32 cellular contexts compared by ENCODE assay signal in genomic region chr5:121745407-121745806, GRCh38.
"Had no signal": no experiment of that assay in that cellular context is flagged by ENCODE, and none has a peak within 500 bp of the region (broad histone marks: within the 10 kb centered on the region; RNA-seq: fewer than 3 reads in every experiment).

No MANE protein-coding gene starts in this region.

- H3K4me3 ChIP-seq: ovary, psoas muscle, right lobe of liver, sigmoid colon, spleen, suprapubic skin, testis, tibial artery, transverse colon, upper lobe of left lung, vagina had no signal

- H3K4me1 Mint-ChIP-seq: naive thymus-derived CD8-positive, alpha-beta T cell; neural crest cell; stimulated activated memory B cell treated with anti-CD40 and anti-IgM and Interleukin-4, amounts not matched to agents 10 μg/mL and 1 μg/mL and 100 μg/mL, for 72 hours; stimulated activated naive CD8-positive, alpha-beta T cell treated with anti-CD3 and anti-CD28 coated beads, Interleukin-15, amount 100 ng/mL, for 72 hours had no signal

- H3K4me1 ChIP-seq: parathyroid adenoma, psoas muscle, right lobe of liver, sigmoid colon, spleen, suprapubic skin, testis, tibial artery, transverse colon, upper lobe of left lung, vagina had no signal

- H3K4me3 Mint-ChIP-seq: naive thymus-derived CD8-positive, alpha-beta T cell; natural killer cell treated with Interleukin-12 subunit alpha and Interleukin-12 subunit beta and Interleukin-15 and Interleukin-18, amount 100 ng/mL, for 72 hours; nephron progenitor cell; neural crest cell; stimulated activated memory B cell treated with anti-CD40 and anti-IgM and Interleukin-4, amounts not matched to agents 10 μg/mL and 1 μg/mL and 100 μg/mL, for 72 hours; stimulated activated naive CD8-positive, alpha-beta T cell treated with anti-CD3 and anti-CD28 coated beads, Interleukin-15, amount 100 ng/mL, for 72 hours had no signal

- H2AFZ ChIP-seq: parathyroid adenoma had no signal

- DNase-seq: naive thymus-derived CD8-positive, alpha-beta T cell; nephron progenitor cell; nucleus accumbens; ovary; posterior cingulate gyrus; psoas muscle; right cardiac atrium; right lobe of liver; sigmoid colon; small intestine; spleen; stimulated activated CD4-positive, alpha-beta T cell treated with anti-CD3 and anti-CD28 coated beads, Interleukin-12 subunit alpha, Interleukin-12 subunit beta, amount 100 ng/mL, for 4 hours; stimulated activated CD4-positive, alpha-beta T cell treated with anti-CD3 and anti-CD28 coated beads, Interleukin-1b, Interleukin-23, amount 100 ng/mL, for 48 hours; stimulated activated CD4-positive, alpha-beta T cell treated with anti-CD3 and anti-CD28 coated beads, Interleukin-4, amount 100 ng/mL, for 1 hour; stimulated activated CD4-positive, alpha-beta T cell treated with anti-CD3 and anti-CD28 coated beads, Interleukin-4, amount 100 ng/mL, for 4 hours; stimulated activated CD8-positive, alpha-beta memory T cell treated with anti-CD3 and anti-CD28 coated beads, Interleukin-4, amount 100 ng/mL, for 48 hours; stimulated activated naive CD4-positive, alpha-beta T cell; stimulated activated naive CD8-positive, alpha-beta T cell treated with anti-CD3 and anti-CD28 coated beads, Interleukin-15, amount 100 ng/mL, for 72 hours; stimulated activated naive CD8-positive, alpha-beta T cell treated with anti-CD3 and anti-CD28 coated beads, Interleukin-15, Interleukin-2, amounts not matched to agents 100 U/mL and 50 U/mL, for 24 hours; substantia nigra; testis; tibial artery; transverse colon; upper lobe of left lung had no signal

- H3K36me3 Mint-ChIP-seq: naive thymus-derived CD8-positive, alpha-beta T cell; stimulated activated memory B cell treated with anti-CD40 and anti-IgM and Interleukin-4, amounts not matched to agents 10 μg/mL and 1 μg/mL and 100 μg/mL, for 72 hours had no signal

- H3K36me3 ChIP-seq: neutrophil, ovary, right lobe of liver, sigmoid colon, spleen, suprapubic skin, tibial artery, transverse colon, upper lobe of left lung, vagina had no signal

- H3K27me3 Mint-ChIP-seq: naive thymus-derived CD8-positive, alpha-beta T cell; natural killer cell treated with Interleukin-12 subunit alpha and Interleukin-12 subunit beta and Interleukin-15 and Interleukin-18, amount 100 ng/mL, for 72 hours; progenitor cell of endocrine pancreas; stimulated activated memory B cell treated with anti-CD40 and anti-IgM and Interleukin-4, amounts not matched to agents 10 μg/mL and 1 μg/mL and 100 μg/mL, for 72 hours; stimulated activated naive CD8-positive, alpha-beta T cell treated with anti-CD3 and anti-CD28 coated beads, Interleukin-15, amount 100 ng/mL, for 72 hours had no signal

- H3K27me3 ChIP-seq: neutrophil, ovary, right lobe of liver, sigmoid colon, spleen, suprapubic skin, testis, tibial artery, transverse colon, upper lobe of left lung, vagina had no signal

- H3K9me3 ChIP-seq: neutrophil, ovary, psoas muscle, right lobe of liver, sigmoid colon, suprapubic skin, testis, tibial artery, transverse colon, upper lobe of left lung, vagina had no signal

- H3K27ac ChIP-seq: neutrophil, ovary, parathyroid adenoma, psoas muscle, right lobe of liver, sigmoid colon, spleen, suprapubic skin, testis, tibial artery, transverse colon, upper lobe of left lung, vagina had no signal

- H3K79me2 ChIP-seq: parathyroid adenoma had no signal

- H3K9ac ChIP-seq: parathyroid adenoma had no signal

- ATAC-seq: naive thymus-derived CD8-positive, alpha-beta T cell; natural killer cell treated with Interleukin-12 subunit alpha and Interleukin-12 subunit beta and Interleukin-15 and Interleukin-18, amount 100 ng/mL, for 72 hours; psoas muscle; right cardiac atrium; right lobe of liver; stimulated activated memory B cell treated with anti-CD40 and anti-IgM and Interleukin-4, amounts not matched to agents 10 μg/mL and 1 μg/mL and 100 μg/mL, for 72 hours; stimulated activated naive CD8-positive, alpha-beta T cell treated with anti-CD3 and anti-CD28 coated beads, Interleukin-15, amount 100 ng/mL, for 72 hours; stimulated activated naive CD8-positive, alpha-beta T cell treated with anti-CD3 and anti-CD28 coated beads, Interleukin-15, Interleukin-2, amounts not matched to agents 100 U/mL and 50 U/mL, for 24 hours had no signal

- H3K27ac Mint-ChIP-seq: naive thymus-derived CD8-positive, alpha-beta T cell; natural killer cell treated with Interleukin-12 subunit alpha and Interleukin-12 subunit beta and Interleukin-15 and Interleukin-18, amount 100 ng/mL, for 72 hours; nephron progenitor cell; progenitor cell of endocrine pancreas; stimulated activated memory B cell treated with anti-CD40 and anti-IgM and Interleukin-4, amounts not matched to agents 10 μg/mL and 1 μg/mL and 100 μg/mL, for 72 hours; stimulated activated naive CD8-positive, alpha-beta T cell treated with anti-CD3 and anti-CD28 coated beads, Interleukin-15, amount 100 ng/mL, for 72 hours had no signal
